12 cellular contexts compared by ENCODE assay signal in genomic region chr9:89518466-89519392, GRCh38. TPM values are rescaled to one million over a fixed set of nuclear protein-coding genes. Genes with fewer than 3 reads are reported as not detected.
DNase-seq lines count a peak whose midpoint lies in the region; ATAC-seq lines count a peak whose summit lies in the region.
"Had no signal": no experiment of that assay in that cellular context is flagged by ENCODE, and none has a peak within 500 bp of the region (broad histone marks: within the 10 kb centered on the region; RNA-seq: fewer than 3 reads in every experiment).

No MANE protein-coding gene starts in this region.

- no peaks in the 10 kb centered on the region for H3K9me3 ChIP-seq in CD4-positive, CD25-positive, alpha-beta regulatory T cell (ENCODE audit: control insufficient read depth in 2 of 2, low read length in 2 of 2)

- H3K4me1 ChIP-seq in CD4-positive, CD25-positive, alpha-beta regulatory T cell (ENCODE audit: control insufficient read depth, insufficient read depth, low read length, poor library complexity, severe bottlenecking), result peaks cover 62% of the 10 kb centered on the region

- intact Hi-C loops in dendritic cell treated with granulocyte-macrophage colony-stimulating factor and Interleukin-4, amounts not matched to agents 40 ng/mL and 50 ng/mL, for 4 days (cut with micrococcal nuclease), result no loop called here

- no peaks in the 10 kb centered on the region for H3K27me3 Mint-ChIP-seq in CD4-positive, CD25-positive, alpha-beta regulatory T cell
- no peaks in the 10 kb centered on the region for H3K27me3 Mint-ChIP-seq in dendritic cell treated with granulocyte-macrophage colony-stimulating factor and Interleukin-4, amounts not matched to agents 40 ng/mL and 50 ng/mL, for 4 days

- peak overlapping the region; percentile 21 for H3K4me3 ChIP-seq in CD4-positive, CD25-positive, alpha-beta regulatory T cell (ENCODE audit: low read depth, low read length)
- H3K4me3 ChIP-seq: cardiac muscle cell had no signal

- H3K27me3 ChIP-seq in CD4-positive, CD25-positive, alpha-beta regulatory T cell (ENCODE audit: control insufficient read depth, insufficient read depth, low read length), result no peaks in the 10 kb centered on the region
- H3K27me3 ChIP-seq: cardiac muscle cell had no signal

- peak overlapping the region in 3 of 4 donors; percentile 43 to 86 (median 61) for H3K4me3 Mint-ChIP-seq in CD4-positive, CD25-positive, alpha-beta regulatory T cell
- no peak overlapping the region for H3K4me3 Mint-ChIP-seq in dendritic cell treated with granulocyte-macrophage colony-stimulating factor and Interleukin-4, amounts not matched to agents 40 ng/mL and 50 ng/mL, for 4 days

- no peak for ATAC-seq in CD4-positive, CD25-positive, alpha-beta regulatory T cell (ENCODE audit: low read depth in 2 of 2)
- ATAC-seq in HG03280 (IDR thresholded peaks at IDR 0.05; ENCODE audit: unreplicated experiment), result no peak

- H3K27ac ChIP-seq in CD4-positive, CD25-positive, alpha-beta regulatory T cell (ENCODE audit: insufficient read depth, low read length, poor library complexity, severe bottlenecking), result peak overlapping the region; percentile 35
- H3K27ac ChIP-seq: cardiac muscle cell had no signal

- H3K36me3 ChIP-seq in CD4-positive, CD25-positive, alpha-beta regulatory T cell (ENCODE audit: control insufficient read depth, insufficient read depth, low read length), result no peaks in the 10 kb centered on the region
- H3K36me3 ChIP-seq: cardiac muscle cell had no signal

- H3K36me3 Mint-ChIP-seq in CD4-positive, CD25-positive, alpha-beta regulatory T cell, result no peaks in the 10 kb centered on the region
- H3K36me3 Mint-ChIP-seq in dendritic cell treated with granulocyte-macrophage colony-stimulating factor and Interleukin-4, amounts not matched to agents 40 ng/mL and 50 ng/mL, for 4 days (ENCODE audit: low read depth), result no peaks in the 10 kb centered on the region

- peak; percentile 26 to 33 for DNase-seq in AML-193 (lab: John Stamatoyannopoulos, UW)
- peak in 1 of 3 donors; percentile 36 for DNase-seq in CD4-positive, CD25-positive, alpha-beta regulatory T cell
- DNase-seq in MV-4-11 (lab: John Stamatoyannopoulos, UW), result peak; percentile 86
- DNase-seq in NCI-H446 treated with DMSO at 0.1 percent for 48 hours (lab: John Stamatoyannopoulos, UW), result no peak
- DNase-seq in NOMO-1 treated with DMSO at 0.1 percent for 48 hours (lab: John Stamatoyannopoulos, UW; ENCODE audit: unreplicated experiment), result no peak
- DNase-seq in HuH-7.5 (ENCODE audit: low spot score), result no peak
- DNase-seq: left colon, NCI-H146, NCI-H510A had no signal

- H3K9me3 Mint-ChIP-seq in CD4-positive, CD25-positive, alpha-beta regulatory T cell, result no peaks in the 10 kb centered on the region
- no peaks in the 10 kb centered on the region for H3K9me3 Mint-ChIP-seq in dendritic cell treated with granulocyte-macrophage colony-stimulating factor and Interleukin-4, amounts not matched to agents 40 ng/mL and 50 ng/mL, for 4 days

- H3K4me1 Mint-ChIP-seq in CD4-positive, CD25-positive, alpha-beta regulatory T cell, result peaks cover 27 to 83% (median 63%) of the 10 kb centered on the region in 4 donors
- peaks cover 53% of the 10 kb centered on the region for H3K4me1 Mint-ChIP-seq in dendritic cell treated with granulocyte-macrophage colony-stimulating factor and Interleukin-4, amounts not matched to agents 40 ng/mL and 50 ng/mL, for 4 days (ENCODE audit: low read depth)

- H3K27ac Mint-ChIP-seq in CD4-positive, CD25-positive, alpha-beta regulatory T cell, result peak overlapping the region; percentile 86 to 98 (median 93)
- peak overlapping the region; percentile 71 for H3K27ac Mint-ChIP-seq in dendritic cell treated with granulocyte-macrophage colony-stimulating factor and Interleukin-4, amounts not matched to agents 40 ng/mL and 50 ng/mL, for 4 days

RNA-seq across cellular contexts. Expression of gene SEMA4D, which starts 20.8 kb away (rescaled TPM):
- 480 TPM for total RNA-seq in CD4-positive, CD25-positive, alpha-beta regulatory T cell
- polyA plus RNA-seq in CD4-positive, CD25-positive, alpha-beta regulatory T cell, result 100 to 1,000 TPM in 1 of 4 donors, 10 to 100 TPM in 3; 67.5 to 108 (median 90.2) TPM

Comparison
In these comparisons a context has a peak if more than half of its experiments do, and no peak if none do; other contexts are left out.
1. DNase-seq: peak in AML-193 (2 of 2) and MV-4-11 (single experiment); none in NCI-H446 treated with DMSO at 0.1 percent for 48 hours (single experiment), NOMO-1 treated with DMSO at 0.1 percent for 48 hours (single experiment) and HuH-7.5 (single experiment).